8 cellular contexts compared by ENCODE assay signal in genomic region chr2:39377226-39377939, GRCh38. TPM values are rescaled to one million over a fixed set of nuclear protein-coding genes. Genes with fewer than 3 reads are reported as not detected.
A peak's percentile ranks its signal among the peaks of the same experiment; 100 is the strongest.
DNase-seq lines count a peak whose midpoint lies in the region; ATAC-seq and TF ChIP-seq lines count a peak whose summit lies in the region.

No MANE protein-coding gene starts in this region.

- POLR2A ChIA-PET in HEK293 (lab: Yijun Ruan, JAX), result interaction anchor here (0.6 kb wide), 3 partner anchors 10 to 112 kb away, joined by 7 to 10 read pairs (median 8); no protein-coding TSS in a partner anchor

- ATAC-seq in GM18867 (IDR thresholded peaks at IDR 0.05; ENCODE audit: unreplicated experiment), result peak; percentile 74

- TF ChIP-seq CTCF in HEK293 (tag by site-specific recombination; IDR thresholded peaks at IDR 0.05) (no peak), right atrium auricular region (IDR thresholded peaks at IDR 0.05) (no peak)

- H3K4me3 ChIP-seq in HEK293 (ENCODE audit: low read depth, low read length) (no peak overlapping the region), right atrium auricular region (no peak overlapping the region)

- peaks cover 0 to 6% of the 10 kb centered on the region in 2 experiments; a peak in 1 of 3 replicates for H3K36me3 ChIP-seq in HEK293 (ENCODE audit: control insufficient read depth in 2 of 2, insufficient read depth in 1 of 2, low read length in 2 of 2)
- H3K36me3 ChIP-seq in right atrium auricular region, result no peaks in the 10 kb centered on the region

- H3K27ac ChIP-seq in HEK293 (ENCODE audit: extremely low read depth, low read depth, low read length) (no peak overlapping the region), right atrium auricular region (peak overlapping the region; percentile 62 to 70), substantia nigra (ENCODE audit: low read depth, low read length, poor library complexity, severe bottlenecking) (no peak overlapping the region)

- H3K9me3 ChIP-seq in HEK293 (ENCODE audit: control insufficient read depth, insufficient read depth, low read depth, low read length), result no peaks in the 10 kb centered on the region
- peaks cover 0 to under 1% of the 10 kb centered on the region in 2 donors for H3K9me3 ChIP-seq in right atrium auricular region

- CTCF ChIA-PET in HEK293 (lab: Yijun Ruan, JAX), result interaction anchor here (0.6 to 2.6 kb wide), 7 partner anchors 23 to 494 kb away, joined by 3 to 13 read pairs (median 6); no protein-coding TSS in a partner anchor

- H3K27me3 ChIP-seq in right atrium auricular region, result no peaks in the 10 kb centered on the region

- DNase-seq in NOMO-1 treated with DMSO at 0.1 percent for 48 hours (lab: John Stamatoyannopoulos, UW; ENCODE audit: unreplicated experiment) (peak; percentile 78), right atrium auricular region (ENCODE audit: low spot score) (no peak), substantia nigra (lab: John Stamatoyannopoulos, UW) (no peak), NCI-H1417 treated with DMSO at 0.1 percent for 48 hours (lab: John Stamatoyannopoulos, UW) (no peak), NCI-H510A (lab: John Stamatoyannopoulos, UW) (no peak)
- no peak for DNase-seq in NK-92 treated with Interleukin-12 subunit alpha and Interleukin-12 subunit beta, amount 100 ng/mL, for 24 hours (lab: John Stamatoyannopoulos, UW)

- peaks cover 5% of the 10 kb centered on the region; the same call in 1 of the 2 replicates for H3K4me1 ChIP-seq in HEK293 (ENCODE audit: control insufficient read depth, insufficient read depth, low read length)
- H3K4me1 ChIP-seq in right atrium auricular region, result peaks cover 0 to 51% of the 10 kb centered on the region in 2 donors

TF ChIP-seq in HEK293, 187 proteins besides CTCF, POLR2A, EP300 and RAD21:
- TF ChIP-seq ZNF341 (tag by site-specific recombination; IDR thresholded peaks at IDR 0.05; ENCODE audit: low read depth) (no peak), GLIS2 (tag by site-specific recombination; IDR thresholded peaks at IDR 0.05) (no peak), EGR2 (tag by site-specific recombination; IDR thresholded peaks at IDR 0.05; ENCODE audit: low read depth) (peak; percentile 7; the same call in 1 of the 2 replicates), ZNF529 (tag by site-specific recombination; IDR thresholded peaks at IDR 0.05; ENCODE audit: insufficient replicate concordance) (no peak), ZFHX2 (tag by site-specific recombination; conservative IDR thresholded peaks at IDR 0.05) (0 out of 2 replicates have a peak, but pooled peaks have one; percentile 11), ZNF626 (tag by site-specific recombination; IDR thresholded peaks at IDR 0.05) (no peak), ZFP3 (tag by site-specific recombination; IDR thresholded peaks at IDR 0.05; ENCODE audit: low read depth) (no peak), ZNF214 (tag by site-specific recombination; IDR thresholded peaks at IDR 0.05; ENCODE audit: borderline replicate concordance) (no peak)

RNA-seq across cellular contexts. Expression of gene MAP4K3, which starts 59.7 kb away (rescaled TPM):
- total RNA-seq in right atrium auricular region, result 10 to 100 TPM; 26.2 to 28.9 TPM

Comparison
In these comparisons a context has a peak if more than half of its experiments do, and no peak if none do; other contexts are left out.
1. H3K27ac ChIP-seq: peak in right atrium auricular region (2 of 2); none in HEK293 (single experiment) and substantia nigra (single experiment).